ENCODE assay signal across 13 cellular contexts in the genomic region with DNA sequence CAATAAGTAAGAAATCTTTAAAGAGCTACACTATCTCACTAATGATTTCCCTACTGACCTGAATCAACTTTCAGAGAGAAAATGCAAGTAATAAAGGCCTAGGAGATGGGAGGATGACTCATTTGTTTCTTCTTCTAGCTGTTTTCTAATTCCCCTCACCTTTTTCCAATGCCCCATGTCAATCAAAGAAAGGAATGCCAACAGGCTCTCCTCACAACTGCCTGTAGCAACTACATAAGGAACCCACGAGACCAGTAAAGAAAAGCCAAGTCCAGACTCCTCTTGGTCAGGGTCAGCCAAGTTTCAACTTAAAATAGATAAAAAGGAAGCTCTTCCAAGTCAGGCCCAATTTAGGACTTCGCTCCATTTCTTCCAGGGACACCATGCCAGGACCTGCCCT.
DNase-seq lines count a peak whose midpoint lies in the region; ATAC-seq, FAIRE-seq and TF ChIP-seq lines count a peak whose summit lies in the region.
"Had no signal": no experiment of that assay in that cellular context is flagged by ENCODE, and none has a peak within 500 bp of the region (broad histone marks: within the 10 kb centered on the region; RNA-seq: fewer than 3 reads in every experiment).

No MANE protein-coding gene starts in this region.

- peaks cover 73 to 91% of the 10 kb centered on the region in 2 donors for H3K4me1 Mint-ChIP-seq in effector memory CD8-positive, alpha-beta T cell (ENCODE audit: low read depth in 2 of 2)
- peaks cover 55% of the 10 kb centered on the region for H3K4me1 Mint-ChIP-seq in osteocyte (ENCODE audit: unreplicated experiment)

- no peaks in the 10 kb centered on the region for H3K27me3 Mint-ChIP-seq in effector memory CD8-positive, alpha-beta T cell
- H3K27me3 Mint-ChIP-seq in osteocyte (ENCODE audit: unreplicated experiment) = no peaks in the 10 kb centered on the region

- H2AFZ ChIP-seq in trophoblast cell (ENCODE audit: insufficient read depth, low read length, poor library complexity) = no peak overlapping the region

- H3K23ac ChIP-seq in trophoblast cell (ENCODE audit: low read length) = no peak overlapping the region

- no peak for TF ChIP-seq CTCF in osteocyte (IDR thresholded peaks at IDR 0.05)

- H3K27ac ChIP-seq in trophoblast cell (ENCODE audit: low read depth, low read length) = no peak overlapping the region
- H3K27ac ChIP-seq: testis had no signal

- H3K9me3 Mint-ChIP-seq in effector memory CD8-positive, alpha-beta T cell = no peaks in the 10 kb centered on the region
- no peaks in the 10 kb centered on the region for H3K9me3 Mint-ChIP-seq in osteocyte (ENCODE audit: unreplicated experiment)

- no peaks in the 10 kb centered on the region for H3K9me3 ChIP-seq in trophoblast cell (ENCODE audit: insufficient read depth, low read depth, low read length)
- H3K9me3 ChIP-seq: testis had no signal

- no peak overlapping the region for H3K4me2 ChIP-seq in trophoblast cell (ENCODE audit: low read length)

- H3K14ac ChIP-seq in trophoblast cell (ENCODE audit: low read length) = no peak overlapping the region

- H3K4me3 Mint-ChIP-seq in effector memory CD8-positive, alpha-beta T cell = peak overlapping the region in 1 of 2 donors; percentile 44
- no peak overlapping the region for H3K4me3 Mint-ChIP-seq in osteocyte (ENCODE audit: unreplicated experiment)

- H2BK12ac ChIP-seq in trophoblast cell (ENCODE audit: low read length) = no peak overlapping the region

- no CpG with 5 or more reads among the region's 2 CpGs for WGBS in trophoblast cell (ENCODE audit: extremely low coverage, insufficient coverage, insufficient read length)

- H3K36me3 Mint-ChIP-seq in effector memory CD8-positive, alpha-beta T cell (ENCODE audit: insufficient read depth) = no peaks in the 10 kb centered on the region
- no peaks in the 10 kb centered on the region for H3K36me3 Mint-ChIP-seq in osteocyte (ENCODE audit: unreplicated experiment)

- ATAC-seq in SK-N-SH treated with all-trans-retinoic acid at 6 μM for 48 hours = peak; percentile 60
- no peak for ATAC-seq in effector memory CD8-positive, alpha-beta T cell (replicated peaks)
- ATAC-seq in HG03439 (IDR thresholded peaks at IDR 0.05; ENCODE audit: unreplicated experiment) = no peak

- H4K8ac ChIP-seq in trophoblast cell (ENCODE audit: low read depth, low read length) = no peak overlapping the region

- H2BK120ac ChIP-seq in trophoblast cell (ENCODE audit: insufficient read depth, low read length, poor library complexity) = no peak overlapping the region

- peak; percentile 75 for FAIRE-seq in GM18507 (lab: Jason Lieb, UNC)

- peak overlapping the region; percentile 93 to 98 for H3K27ac Mint-ChIP-seq in effector memory CD8-positive, alpha-beta T cell
- H3K27ac Mint-ChIP-seq in osteocyte (ENCODE audit: unreplicated experiment) = peak overlapping the region; percentile 70

- H3K27me3 ChIP-seq in trophoblast cell (ENCODE audit: insufficient read depth, low read length) = no peaks in the 10 kb centered on the region
- H3K27me3 ChIP-seq: testis had no signal

- H3K18ac ChIP-seq in trophoblast cell (ENCODE audit: low read length) = no peak overlapping the region

- DNase-seq in GM18507 (ENCODE audit: extremely low spot score, insufficient read length, low read depth) (no peak), osteocyte (ENCODE audit: extremely low spot score, unreplicated experiment) (no peak), trophoblast cell (no peak), H4 (ENCODE audit: low spot score) (no peak)
- DNase-seq in effector memory CD8-positive, alpha-beta T cell = no peak
- DNase-seq: anterior cingulate cortex, DND-41, islet precursor cell, occipital lobe, SIG-M5, testis had no signal

- H3K36me3 ChIP-seq in trophoblast cell (ENCODE audit: control insufficient read depth in 1 of 2, insufficient read depth in 2 of 2, low read length in 2 of 2) = no peaks in the 10 kb centered on the region

- no peak overlapping the region for H3K4ac ChIP-seq in trophoblast cell (ENCODE audit: low read depth, low read length)

- H3K9ac ChIP-seq in trophoblast cell (ENCODE audit: low read length) = no peak overlapping the region

- H3K79me1 ChIP-seq in trophoblast cell (ENCODE audit: low read length) = no peaks in the 10 kb centered on the region

- H4K91ac ChIP-seq in trophoblast cell (ENCODE audit: low read depth, low read length) = no peak overlapping the region

- no peak overlapping the region for H2BK5ac ChIP-seq in trophoblast cell (ENCODE audit: low read depth, low read length, poor library complexity)

- H3K4me3 ChIP-seq in trophoblast cell (ENCODE audit: low read depth, low read length) = no peak overlapping the region
- H3K4me3 ChIP-seq: testis had no signal

- H2AK5ac ChIP-seq in trophoblast cell (ENCODE audit: low read length) = no peak overlapping the region

- no peaks in the 10 kb centered on the region for H3K79me2 ChIP-seq in trophoblast cell (ENCODE audit: control insufficient read depth, insufficient read depth, low read length, poor library complexity)

- H3K4me1 ChIP-seq in trophoblast cell (ENCODE audit: control insufficient read depth in 1 of 2, insufficient read depth in 2 of 2, low read length in 2 of 2) = peaks cover 0 to 2% of the 10 kb centered on the region in 2 experiments
- H3K4me1 ChIP-seq: testis had no signal

- H4K12ac ChIP-seq in trophoblast cell (ENCODE audit: low read depth, low read length) = no peak overlapping the region

TF ChIP-seq in SK-N-SH treated with all-trans-retinoic acid at 6 μM for 48 hours, 23 proteins besides CTCF, POLR2A, EP300 and RAD21:
- TF ChIP-seq ZNF8 (CRISPR knock-in tag; IDR thresholded peaks at IDR 0.05) (no peak), CREB5 (CRISPR knock-in tag; IDR thresholded peaks at IDR 0.05; ENCODE audit: low read depth) (no peak), OSR1 (CRISPR knock-in tag; IDR thresholded peaks at IDR 0.05) (no peak), ZNF565 (CRISPR knock-in tag; conservative IDR thresholded peaks at IDR 0.05; ENCODE audit: low read depth) (no peak), BACH2 (CRISPR knock-in tag; IDR thresholded peaks at IDR 0.05; ENCODE audit: borderline replicate concordance) (no peak), ZNF70 (CRISPR knock-in tag; IDR thresholded peaks at IDR 0.05) (no peak), ISL1 (CRISPR knock-in tag; IDR thresholded peaks at IDR 0.05) (no peak), TOX (CRISPR knock-in tag; IDR thresholded peaks at IDR 0.05; ENCODE audit: borderline replicate concordance) (no peak), TCF4 (CRISPR knock-in tag; IDR thresholded peaks at IDR 0.05; ENCODE audit: borderline replicate concordance) (no peak), POU6F1 (CRISPR knock-in tag; IDR thresholded peaks at IDR 0.05; ENCODE audit: borderline replicate concordance, low read depth) (no peak), ZFP30 (CRISPR knock-in tag; IDR thresholded peaks at IDR 0.05) (no peak), ESRRG (CRISPR knock-in tag; IDR thresholded peaks at IDR 0.05) (no peak), ZC3H10 (CRISPR knock-in tag; IDR thresholded peaks at IDR 0.05) (no peak), PPARA (CRISPR knock-in tag; IDR thresholded peaks at IDR 0.05; ENCODE audit: borderline replicate concordance) (no peak), ZFP3 (CRISPR knock-in tag; IDR thresholded peaks at IDR 0.05) (no peak)
- TF ChIP-seq, protein P1, sequence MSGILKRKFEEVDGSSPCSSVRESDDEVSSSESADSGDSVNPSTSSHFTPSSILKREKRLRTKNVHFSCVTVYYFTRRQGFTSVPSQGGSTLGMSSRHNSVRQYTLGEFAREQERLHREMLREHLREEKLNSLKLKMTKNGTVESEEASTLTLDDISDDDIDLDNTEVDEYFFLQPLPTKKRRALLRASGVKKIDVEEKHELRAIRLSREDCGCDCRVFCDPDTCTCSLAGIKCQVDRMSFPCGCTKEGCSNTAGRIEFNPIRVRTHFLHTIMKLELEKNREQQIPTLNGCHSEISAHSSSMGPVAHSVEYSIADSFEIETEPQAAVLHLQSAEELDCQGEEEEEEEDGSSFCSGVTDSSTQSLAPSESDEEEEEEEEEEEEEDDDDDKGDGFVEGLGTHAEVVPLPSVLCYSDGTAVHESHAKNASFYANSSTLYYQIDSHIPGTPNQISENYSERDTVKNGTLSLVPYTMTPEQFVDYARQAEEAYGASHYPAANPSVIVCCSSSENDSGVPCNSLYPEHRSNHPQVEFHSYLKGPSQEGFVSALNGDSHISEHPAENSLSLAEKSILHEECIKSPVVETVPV (CRISPR knock-in tag; IDR thresholded peaks at IDR 0.05) = no peak
